In the genomic region with DNA sequence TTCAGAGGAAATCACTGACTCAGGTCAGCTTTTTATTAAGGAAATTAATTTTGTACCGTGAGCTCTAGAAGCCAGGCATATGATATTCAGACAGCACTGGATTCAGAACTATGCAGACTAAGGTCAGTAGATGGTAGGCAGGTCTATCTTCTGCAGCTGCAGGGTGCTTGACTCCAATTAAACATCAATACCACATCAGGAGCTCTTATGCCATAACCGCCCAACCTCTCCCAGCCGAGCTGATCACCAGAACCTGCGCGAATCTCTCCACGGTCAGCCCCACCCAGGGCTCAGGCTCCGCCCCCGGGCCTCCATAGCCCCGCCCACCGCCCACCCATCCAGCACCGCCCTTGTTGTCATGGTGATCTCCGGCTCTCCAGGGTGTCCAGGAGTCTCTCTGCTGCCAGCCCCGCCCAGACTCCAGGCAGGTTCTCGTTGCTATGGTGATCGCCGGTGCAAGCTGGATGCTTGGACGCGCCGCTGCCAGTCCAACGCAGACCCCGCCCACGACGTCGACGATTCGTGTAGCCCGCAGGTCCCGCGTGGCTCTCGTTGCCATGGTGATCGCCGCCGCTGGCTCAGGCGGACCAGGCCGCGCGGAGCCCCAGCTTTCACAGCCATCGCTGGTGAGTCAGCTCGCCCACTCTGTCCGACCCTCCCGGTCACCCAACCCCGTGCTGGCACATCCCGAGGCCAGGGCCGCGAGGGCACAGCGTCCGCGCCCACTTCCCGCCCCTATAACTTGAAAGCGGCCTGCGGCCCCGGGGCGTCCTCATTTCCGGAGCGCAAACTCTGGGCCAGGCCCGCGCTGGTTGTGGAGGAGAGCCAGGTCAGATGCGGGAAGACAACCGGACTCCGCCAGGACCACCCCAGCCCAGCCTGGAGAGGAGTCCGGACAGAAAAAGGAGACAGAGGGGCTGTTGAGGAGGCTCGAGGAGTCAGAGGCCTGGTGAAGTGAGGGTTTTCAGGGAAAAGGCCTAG, we compare ENCODE assay signal across 1 cellular context.
TF ChIP-seq lines count a peak whose summit lies in the region.

A gene with protein sequence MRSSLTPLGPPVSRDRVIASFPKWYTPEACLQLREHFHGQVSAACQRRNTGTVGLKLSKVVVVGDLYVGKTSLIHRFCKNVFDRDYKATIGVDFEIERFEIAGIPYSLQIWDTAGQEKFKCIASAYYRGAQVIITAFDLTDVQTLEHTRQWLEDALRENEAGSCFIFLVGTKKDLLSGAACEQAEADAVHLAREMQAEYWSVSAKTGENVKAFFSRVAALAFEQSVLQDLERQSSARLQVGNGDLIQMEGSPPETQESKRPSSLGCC (plus strand): TSS at position 552 of the 981 bp plus-strand sequence. CDS start 1,140 bp downstream, outside the sequence.

TF ChIP-seq in K562, 482 proteins besides CTCF, POLR2A, EP300 and RAD21 (continued from another document and continues in another):
- TF ChIP-seq, protein P1, sequence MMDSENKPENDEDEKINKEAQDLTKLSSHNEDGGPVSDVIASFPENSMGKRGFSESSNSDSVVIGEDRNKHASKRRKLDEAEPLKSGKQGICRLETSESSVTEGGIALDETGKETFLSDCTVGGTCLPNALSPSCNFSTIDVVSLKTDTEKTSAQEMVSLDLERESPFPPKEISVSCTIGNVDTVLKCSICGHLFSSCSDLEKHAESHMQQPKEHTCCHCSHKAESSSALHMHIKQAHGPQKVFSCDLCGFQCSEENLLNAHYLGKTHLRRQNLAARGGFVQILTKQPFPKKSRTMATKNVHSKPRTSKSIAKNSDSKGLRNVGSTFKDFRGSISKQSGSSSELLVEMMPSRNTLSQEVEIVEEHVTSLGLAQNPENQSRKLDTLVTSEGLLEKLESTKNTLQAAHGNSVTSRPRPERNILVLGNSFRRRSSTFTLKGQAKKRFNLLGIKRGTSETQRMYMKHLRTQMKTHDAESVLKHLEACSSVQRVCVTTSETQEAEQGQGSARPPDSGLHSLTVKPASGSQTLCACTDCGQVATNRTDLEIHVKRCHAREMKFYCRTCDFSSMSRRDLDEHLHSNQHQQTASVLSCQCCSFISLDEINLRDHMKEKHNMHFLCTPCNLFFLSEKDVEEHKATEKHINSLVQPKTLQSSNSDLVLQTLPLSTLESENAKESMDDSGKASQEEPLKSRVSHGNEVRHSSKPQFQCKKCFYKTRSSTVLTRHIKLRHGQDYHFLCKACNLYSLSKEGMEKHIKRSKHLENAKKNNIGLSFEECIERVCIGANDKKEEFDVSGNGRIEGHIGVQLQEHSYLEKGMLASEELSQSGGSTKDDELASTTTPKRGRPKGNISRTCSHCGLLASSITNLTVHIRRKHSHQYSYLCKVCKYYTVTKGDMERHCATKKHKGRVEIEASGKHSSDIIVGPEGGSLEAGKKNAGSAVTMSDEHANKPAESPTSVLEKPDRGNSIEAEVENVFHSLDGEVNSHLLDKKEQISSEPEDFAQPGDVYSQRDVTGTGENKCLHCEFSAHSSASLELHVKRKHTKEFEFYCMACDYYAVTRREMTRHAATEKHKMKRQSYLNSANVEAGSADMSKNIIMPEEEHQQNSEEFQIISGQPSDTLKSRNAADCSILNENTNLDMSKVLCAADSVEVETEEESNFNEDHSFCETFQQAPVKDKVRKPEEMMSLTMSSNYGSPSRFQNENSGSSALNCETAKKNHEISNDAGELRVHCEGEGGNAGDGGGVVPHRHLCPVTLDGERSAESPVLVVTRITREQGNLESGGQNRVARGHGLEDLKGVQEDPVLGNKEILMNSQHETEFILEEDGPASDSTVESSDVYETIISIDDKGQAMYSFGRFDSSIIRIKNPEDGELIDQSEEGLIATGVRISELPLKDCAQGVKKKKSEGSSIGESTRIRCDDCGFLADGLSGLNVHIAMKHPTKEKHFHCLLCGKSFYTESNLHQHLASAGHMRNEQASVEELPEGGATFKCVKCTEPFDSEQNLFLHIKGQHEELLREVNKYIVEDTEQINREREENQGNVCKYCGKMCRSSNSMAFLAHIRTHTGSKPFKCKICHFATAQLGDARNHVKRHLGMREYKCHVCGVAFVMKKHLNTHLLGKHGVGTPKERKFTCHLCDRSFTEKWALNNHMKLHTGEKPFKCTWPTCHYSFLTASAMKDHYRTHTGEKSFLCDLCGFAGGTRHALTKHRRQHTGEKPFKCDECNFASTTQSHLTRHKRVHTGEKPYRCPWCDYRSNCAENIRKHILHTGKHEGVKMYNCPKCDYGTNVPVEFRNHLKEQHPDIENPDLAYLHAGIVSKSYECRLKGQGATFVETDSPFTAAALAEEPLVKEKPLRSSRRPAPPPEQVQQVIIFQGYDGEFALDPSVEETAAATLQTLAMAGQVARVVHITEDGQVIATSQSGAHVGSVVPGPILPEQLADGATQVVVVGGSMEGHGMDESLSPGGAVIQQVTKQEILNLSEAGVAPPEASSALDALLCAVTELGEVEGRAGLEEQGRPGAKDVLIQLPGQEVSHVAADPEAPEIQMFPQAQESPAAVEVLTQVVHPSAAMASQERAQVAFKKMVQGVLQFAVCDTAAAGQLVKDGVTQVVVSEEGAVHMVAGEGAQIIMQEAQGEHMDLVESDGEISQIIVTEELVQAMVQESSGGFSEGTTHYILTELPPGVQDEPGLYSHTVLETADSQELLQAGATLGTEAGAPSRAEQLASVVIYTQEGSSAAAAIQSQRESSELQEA (IDR thresholded peaks at IDR 0.05; ENCODE audit: low read depth) = no peak
- TF ChIP-seq ZBTB8A (IDR thresholded peaks at IDR 0.05; ENCODE audit: partially characterized antibody) (no peak), ADNP (tag; IDR thresholded peaks at IDR 0.05) (no peak), CBX1 (IDR thresholded peaks at IDR 0.05; ENCODE audit: low read depth) (no peak), KLF13 (tag; IDR thresholded peaks at IDR 0.05; ENCODE audit: borderline replicate concordance, low read depth) (no peak), POLR3G (IDR thresholded peaks at IDR 0.05; ENCODE audit: extremely low read depth, insufficient read length, insufficient replicate concordance) (no peak), CBFA2T2 (conservative IDR thresholded peaks at IDR 0.05) (no peak), ZSCAN29 (IDR thresholded peaks at IDR 0.05) (no peak), SP2 (IDR thresholded peaks at IDR 0.05; ENCODE audit: extremely low read depth, low read depth, low read length, poor library complexity, severe bottlenecking) (no peak), XRCC5 (IDR thresholded peaks at IDR 0.05; ENCODE audit: low read depth, low read length) (no peak), HMGN3 (IDR thresholded peaks at IDR 0.05; ENCODE audit: borderline replicate concordance, extremely low read depth, insufficient read length, low read depth, low read length) (no peak)
- TF ChIP-seq, protein P2, sequence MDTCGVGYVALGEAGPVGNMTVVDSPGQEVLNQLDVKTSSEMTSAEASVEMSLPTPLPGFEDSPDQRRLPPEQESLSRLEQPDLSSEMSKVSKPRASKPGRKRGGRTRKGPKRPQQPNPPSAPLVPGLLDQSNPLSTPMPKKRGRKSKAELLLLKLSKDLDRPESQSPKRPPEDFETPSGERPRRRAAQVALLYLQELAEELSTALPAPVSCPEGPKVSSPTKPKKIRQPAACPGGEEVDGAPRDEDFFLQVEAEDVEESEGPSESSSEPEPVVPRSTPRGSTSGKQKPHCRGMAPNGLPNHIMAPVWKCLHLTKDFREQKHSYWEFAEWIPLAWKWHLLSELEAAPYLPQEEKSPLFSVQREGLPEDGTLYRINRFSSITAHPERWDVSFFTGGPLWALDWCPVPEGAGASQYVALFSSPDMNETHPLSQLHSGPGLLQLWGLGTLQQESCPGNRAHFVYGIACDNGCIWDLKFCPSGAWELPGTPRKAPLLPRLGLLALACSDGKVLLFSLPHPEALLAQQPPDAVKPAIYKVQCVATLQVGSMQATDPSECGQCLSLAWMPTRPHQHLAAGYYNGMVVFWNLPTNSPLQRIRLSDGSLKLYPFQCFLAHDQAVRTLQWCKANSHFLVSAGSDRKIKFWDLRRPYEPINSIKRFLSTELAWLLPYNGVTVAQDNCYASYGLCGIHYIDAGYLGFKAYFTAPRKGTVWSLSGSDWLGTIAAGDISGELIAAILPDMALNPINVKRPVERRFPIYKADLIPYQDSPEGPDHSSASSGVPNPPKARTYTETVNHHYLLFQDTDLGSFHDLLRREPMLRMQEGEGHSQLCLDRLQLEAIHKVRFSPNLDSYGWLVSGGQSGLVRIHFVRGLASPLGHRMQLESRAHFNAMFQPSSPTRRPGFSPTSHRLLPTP (IDR thresholded peaks at IDR 0.05; ENCODE audit: borderline replicate concordance, extremely low read depth, insufficient read length) = no peak
- TF ChIP-seq, protein P3, sequence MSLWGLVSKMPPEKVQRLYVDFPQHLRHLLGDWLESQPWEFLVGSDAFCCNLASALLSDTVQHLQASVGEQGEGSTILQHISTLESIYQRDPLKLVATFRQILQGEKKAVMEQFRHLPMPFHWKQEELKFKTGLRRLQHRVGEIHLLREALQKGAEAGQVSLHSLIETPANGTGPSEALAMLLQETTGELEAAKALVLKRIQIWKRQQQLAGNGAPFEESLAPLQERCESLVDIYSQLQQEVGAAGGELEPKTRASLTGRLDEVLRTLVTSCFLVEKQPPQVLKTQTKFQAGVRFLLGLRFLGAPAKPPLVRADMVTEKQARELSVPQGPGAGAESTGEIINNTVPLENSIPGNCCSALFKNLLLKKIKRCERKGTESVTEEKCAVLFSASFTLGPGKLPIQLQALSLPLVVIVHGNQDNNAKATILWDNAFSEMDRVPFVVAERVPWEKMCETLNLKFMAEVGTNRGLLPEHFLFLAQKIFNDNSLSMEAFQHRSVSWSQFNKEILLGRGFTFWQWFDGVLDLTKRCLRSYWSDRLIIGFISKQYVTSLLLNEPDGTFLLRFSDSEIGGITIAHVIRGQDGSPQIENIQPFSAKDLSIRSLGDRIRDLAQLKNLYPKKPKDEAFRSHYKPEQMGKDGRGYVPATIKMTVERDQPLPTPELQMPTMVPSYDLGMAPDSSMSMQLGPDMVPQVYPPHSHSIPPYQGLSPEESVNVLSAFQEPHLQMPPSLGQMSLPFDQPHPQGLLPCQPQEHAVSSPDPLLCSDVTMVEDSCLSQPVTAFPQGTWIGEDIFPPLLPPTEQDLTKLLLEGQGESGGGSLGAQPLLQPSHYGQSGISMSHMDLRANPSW (CRISPR knock-in tag; IDR thresholded peaks at IDR 0.05) = peak; percentile 100
- TF ChIP-seq, protein P4, sequence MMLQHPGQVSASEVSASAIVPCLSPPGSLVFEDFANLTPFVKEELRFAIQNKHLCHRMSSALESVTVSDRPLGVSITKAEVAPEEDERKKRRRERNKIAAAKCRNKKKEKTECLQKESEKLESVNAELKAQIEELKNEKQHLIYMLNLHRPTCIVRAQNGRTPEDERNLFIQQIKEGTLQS (IDR thresholded peaks at IDR 0.05) = no peak
- TF ChIP-seq, protein P4 (CRISPR knock-in tag; conservative IDR thresholded peaks at IDR 0.05) = peak; percentile 87
- TF ChIP-seq, protein P5, sequence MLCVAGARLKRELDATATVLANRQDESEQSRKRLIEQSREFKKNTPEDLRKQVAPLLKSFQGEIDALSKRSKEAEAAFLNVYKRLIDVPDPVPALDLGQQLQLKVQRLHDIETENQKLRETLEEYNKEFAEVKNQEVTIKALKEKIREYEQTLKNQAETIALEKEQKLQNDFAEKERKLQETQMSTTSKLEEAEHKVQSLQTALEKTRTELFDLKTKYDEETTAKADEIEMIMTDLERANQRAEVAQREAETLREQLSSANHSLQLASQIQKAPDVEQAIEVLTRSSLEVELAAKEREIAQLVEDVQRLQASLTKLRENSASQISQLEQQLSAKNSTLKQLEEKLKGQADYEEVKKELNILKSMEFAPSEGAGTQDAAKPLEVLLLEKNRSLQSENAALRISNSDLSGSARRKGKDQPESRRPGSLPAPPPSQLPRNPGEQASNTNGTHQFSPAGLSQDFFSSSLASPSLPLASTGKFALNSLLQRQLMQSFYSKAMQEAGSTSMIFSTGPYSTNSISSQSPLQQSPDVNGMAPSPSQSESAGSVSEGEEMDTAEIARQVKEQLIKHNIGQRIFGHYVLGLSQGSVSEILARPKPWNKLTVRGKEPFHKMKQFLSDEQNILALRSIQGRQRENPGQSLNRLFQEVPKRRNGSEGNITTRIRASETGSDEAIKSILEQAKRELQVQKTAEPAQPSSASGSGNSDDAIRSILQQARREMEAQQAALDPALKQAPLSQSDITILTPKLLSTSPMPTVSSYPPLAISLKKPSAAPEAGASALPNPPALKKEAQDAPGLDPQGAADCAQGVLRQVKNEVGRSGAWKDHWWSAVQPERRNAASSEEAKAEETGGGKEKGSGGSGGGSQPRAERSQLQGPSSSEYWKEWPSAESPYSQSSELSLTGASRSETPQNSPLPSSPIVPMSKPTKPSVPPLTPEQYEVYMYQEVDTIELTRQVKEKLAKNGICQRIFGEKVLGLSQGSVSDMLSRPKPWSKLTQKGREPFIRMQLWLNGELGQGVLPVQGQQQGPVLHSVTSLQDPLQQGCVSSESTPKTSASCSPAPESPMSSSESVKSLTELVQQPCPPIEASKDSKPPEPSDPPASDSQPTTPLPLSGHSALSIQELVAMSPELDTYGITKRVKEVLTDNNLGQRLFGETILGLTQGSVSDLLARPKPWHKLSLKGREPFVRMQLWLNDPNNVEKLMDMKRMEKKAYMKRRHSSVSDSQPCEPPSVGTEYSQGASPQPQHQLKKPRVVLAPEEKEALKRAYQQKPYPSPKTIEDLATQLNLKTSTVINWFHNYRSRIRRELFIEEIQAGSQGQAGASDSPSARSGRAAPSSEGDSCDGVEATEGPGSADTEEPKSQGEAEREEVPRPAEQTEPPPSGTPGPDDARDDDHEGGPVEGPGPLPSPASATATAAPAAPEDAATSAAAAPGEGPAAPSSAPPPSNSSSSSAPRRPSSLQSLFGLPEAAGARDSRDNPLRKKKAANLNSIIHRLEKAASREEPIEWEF (CRISPR knock-in tag; IDR thresholded peaks at IDR 0.05) = no peak
- TF ChIP-seq, protein P6, sequence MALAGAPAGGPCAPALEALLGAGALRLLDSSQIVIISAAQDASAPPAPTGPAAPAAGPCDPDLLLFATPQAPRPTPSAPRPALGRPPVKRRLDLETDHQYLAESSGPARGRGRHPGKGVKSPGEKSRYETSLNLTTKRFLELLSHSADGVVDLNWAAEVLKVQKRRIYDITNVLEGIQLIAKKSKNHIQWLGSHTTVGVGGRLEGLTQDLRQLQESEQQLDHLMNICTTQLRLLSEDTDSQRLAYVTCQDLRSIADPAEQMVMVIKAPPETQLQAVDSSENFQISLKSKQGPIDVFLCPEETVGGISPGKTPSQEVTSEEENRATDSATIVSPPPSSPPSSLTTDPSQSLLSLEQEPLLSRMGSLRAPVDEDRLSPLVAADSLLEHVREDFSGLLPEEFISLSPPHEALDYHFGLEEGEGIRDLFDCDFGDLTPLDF (CRISPR knock-in tag; IDR thresholded peaks at IDR 0.05) = peak; percentile 88
- TF ChIP-seq, protein P7, sequence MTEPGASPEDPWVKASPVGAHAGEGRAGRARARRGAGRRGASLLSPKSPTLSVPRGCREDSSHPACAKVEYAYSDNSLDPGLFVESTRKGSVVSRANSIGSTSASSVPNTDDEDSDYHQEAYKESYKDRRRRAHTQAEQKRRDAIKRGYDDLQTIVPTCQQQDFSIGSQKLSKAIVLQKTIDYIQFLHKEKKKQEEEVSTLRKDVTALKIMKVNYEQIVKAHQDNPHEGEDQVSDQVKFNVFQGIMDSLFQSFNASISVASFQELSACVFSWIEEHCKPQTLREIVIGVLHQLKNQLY (CRISPR knock-in tag; conservative IDR thresholded peaks at IDR 0.05) = peak in 1 of 2 experiments; percentile 96; a peak in 2 of 4 replicates
